ENCODE assay signal across 20 cellular contexts in genomic region chr20:52039746-52040145, GRCh38.
"Had no signal": no experiment of that assay in that cellular context is flagged by ENCODE, and none has a peak within 500 bp of the region (broad histone marks: within the 10 kb centered on the region; RNA-seq: fewer than 3 reads in every experiment).

No MANE protein-coding gene starts in this region.

- H3K27me3 ChIP-seq: tibial artery, uterus had no signal

- DNase-seq: activated CD4-positive, alpha-beta memory T cell treated with anti-CD3 and anti-CD28 coated beads, Interleukin-2, amount 10 ng/mL, durations not matched to agents 7 days and 5 days; activated CD4-positive, alpha-beta T cell treated with anti-CD3 and anti-CD28 coated beads for 48 hours; activated CD4-positive, CD25-positive, alpha-beta regulatory T cell; activated CD8-positive, alpha-beta memory T cell treated with anti-CD3 and anti-CD28 coated beads, Interleukin-2, amount 10 ng/mL, durations not matched to agents 7 days and 5 days; activated naive CD4-positive, alpha-beta T cell treated with anti-CD3 and anti-CD28 coated beads, Interleukin-2, amount 10 ng/mL, durations not matched to agents 7 days and 5 days; activated naive CD8-positive, alpha-beta T cell treated with anti-CD3 and anti-CD28 coated beads, Interleukin-2, amount 50 U/mL, for 24 hours; activated T-cell treated with anti-CD3 and anti-CD28 coated beads, Interleukin-2, amount 50 U/mL, for 24 hours; anterior cingulate cortex; caudate nucleus; foreskin melanocyte; glutamatergic neuron; hypothalamus; naive thymus-derived CD8-positive, alpha-beta T cell; occipital lobe; right cardiac atrium; stimulated activated naive CD8-positive, alpha-beta T cell treated with anti-CD3 and anti-CD28 coated beads, Interleukin-15, Interleukin-2, amounts not matched to agents 100 U/mL and 50 U/mL, for 24 hours; substantia nigra; T-cell; tibial artery; uterus had no signal

- H3K9me3 ChIP-seq: tibial artery, uterus had no signal

- H3K27ac ChIP-seq: tibial artery, uterus had no signal

- H3K4me3 ChIP-seq: tibial artery, uterus had no signal

- H3K4me1 ChIP-seq: tibial artery, uterus had no signal

- H3K36me3 ChIP-seq: tibial artery, uterus had no signal
